Comparison of ENCODE assay signal across 34 cellular contexts in the genomic region with DNA sequence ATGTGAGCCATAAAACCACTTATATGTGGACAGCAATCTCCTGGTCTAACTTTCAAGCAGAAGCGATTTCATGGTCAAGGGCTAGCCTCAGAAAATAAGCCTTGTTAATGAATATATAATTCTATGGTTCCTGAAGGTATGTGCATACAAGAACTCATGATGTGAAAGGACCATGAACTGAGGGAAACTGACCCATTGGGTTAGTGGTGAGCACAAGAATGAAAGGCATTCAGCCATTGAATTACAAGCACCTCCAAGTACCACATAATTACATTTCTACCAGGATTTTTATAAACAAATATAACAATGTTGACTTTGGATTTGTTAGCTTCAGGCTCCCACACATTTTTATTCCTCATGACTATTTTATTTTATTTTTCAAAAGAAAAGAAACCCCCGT.
"Had no signal": no experiment of that assay in that cellular context is flagged by ENCODE, and none has a peak within 500 bp of the region (broad histone marks: within the 10 kb centered on the region; RNA-seq: fewer than 3 reads in every experiment).

No MANE protein-coding gene starts in this region.

- H3K27ac ChIP-seq: body of pancreas, coronary artery, dorsolateral prefrontal cortex, gastroesophageal sphincter, neural progenitor cell, thyroid gland, upper lobe of left lung, vagina, WERI-Rb-1 had no signal

- H3K9me3 ChIP-seq: body of pancreas, gastroesophageal sphincter, vagina had no signal

- H3K27me3 ChIP-seq: body of pancreas, dorsolateral prefrontal cortex, gastroesophageal sphincter, neural progenitor cell, thyroid gland, upper lobe of left lung, vagina had no signal

- DNase-seq: activated CD4-positive, alpha-beta T cell treated with anti-CD3 and anti-CD28 coated beads for 48 hours; activated CD4-positive, alpha-beta T cell treated with anti-CD3 and anti-CD28 coated beads, Interleukin-2, amount 50 U/mL, for 48 hours; activated CD8-positive, alpha-beta memory T cell treated with anti-CD3 and anti-CD28 coated beads for 24 hours; activated gamma-delta T cell; activated naive CD4-positive, alpha-beta T cell treated with anti-CD3 and anti-CD28 coated beads, Interleukin-2, amount 10 ng/mL, durations not matched to agents 7 days and 5 days; activated naive CD8-positive, alpha-beta T cell treated with anti-CD3 and anti-CD28 coated beads, Interleukin-2, amount 10 ng/mL, durations not matched to agents 7 days and 5 days; activated T-cell treated with anti-CD3 and anti-CD28 coated beads, Interleukin-2, amount 50 U/mL, for 1 hour; amniotic stem cell; body of pancreas; dorsolateral prefrontal cortex; effector memory CD4-positive, alpha-beta T cell; head of caudate nucleus; hippocampal formation; mesendoderm; natural killer cell; occipital lobe; small intestine; stimulated activated CD4-positive, alpha-beta T cell treated with anti-CD3 and anti-CD28 coated beads, Interleukin-1b, Interleukin-23, amount 100 ng/mL, for 48 hours; stimulated activated CD4-positive, alpha-beta T cell treated with anti-CD3 and anti-CD28 coated beads, Interleukin-4, amount 100 ng/mL, for 4 hours; stimulated activated CD8-positive, alpha-beta memory T cell treated with anti-CD3 and anti-CD28 coated beads, Interleukin-4, amount 100 ng/mL, for 48 hours; stimulated activated naive CD8-positive, alpha-beta T cell treated with anti-CD3 and anti-CD28 coated beads, Interleukin-15, amount 100 ng/mL, for 72 hours; T1000; thyroid gland; upper lobe of left lung; WERI-Rb-1 had no signal

- H3K4me3 ChIP-seq: body of pancreas, coronary artery, dorsolateral prefrontal cortex, gastroesophageal sphincter, lung, neural progenitor cell, thyroid gland, upper lobe of left lung, vagina had no signal

- FAIRE-seq: small intestine had no signal

- H3K9ac ChIP-seq: neural progenitor cell had no signal

- H3K36me3 ChIP-seq: gastroesophageal sphincter, neural progenitor cell, thyroid gland, upper lobe of left lung, vagina, WERI-Rb-1 had no signal

- ATAC-seq: activated CD4-positive, CD25-positive, alpha-beta regulatory T cell treated with anti-CD3 and anti-CD28 coated beads, Interleukin-2, amount 50 U/mL, for 24 hours; body of pancreas; gastroesophageal sphincter; left lobe of liver; natural killer cell; sciatic nerve; stimulated activated memory B cell treated with anti-CD40 and anti-IgM and Interleukin-4, amounts not matched to agents 10 μg/mL and 1 μg/mL and 100 μg/mL, for 72 hours; stimulated activated naive CD8-positive, alpha-beta T cell treated with anti-CD3 and anti-CD28 coated beads, Interleukin-15, amount 100 ng/mL, for 72 hours had no signal

- H3K4me2 ChIP-seq: neural progenitor cell had no signal

- H2AFZ ChIP-seq: neural progenitor cell had no signal

- H3K4me1 ChIP-seq: body of pancreas, thyroid gland, upper lobe of left lung, vagina had no signal
